Comparison of ENCODE assay signal across 1 cellular context in genomic region chrX:49230500-49231232, GRCh38.
TF ChIP-seq lines count a peak whose summit lies in the region.

No MANE protein-coding gene starts in this region.

TF ChIP-seq in IMR-90, 13 proteins besides CTCF, POLR2A, EP300 and RAD21:
- TF ChIP-seq BHLHE40 (IDR thresholded peaks at IDR 0.05; ENCODE audit: low read depth, low read length) (no peak), CEBPB (IDR thresholded peaks at IDR 0.05; ENCODE audit: low read depth, low read length) (no peak), MAZ (IDR thresholded peaks at IDR 0.05; ENCODE audit: borderline replicate concordance, low read depth, low read length) (no peak), FOS (IDR thresholded peaks at IDR 0.05; ENCODE audit: low read depth, low read length) (no peak), NFE2L2 (IDR thresholded peaks at IDR 0.05; ENCODE audit: low read depth, low read length) (no peak), USF2 (IDR thresholded peaks at IDR 0.05; ENCODE audit: low read depth, low read length) (no peak), MAFK (IDR thresholded peaks at IDR 0.05; ENCODE audit: low read depth, low read length) (no peak), CHD1 (IDR thresholded peaks at IDR 0.05; ENCODE audit: low read depth, low read length) (no peak), RCOR1 (IDR thresholded peaks at IDR 0.05; ENCODE audit: insufficient replicate concordance, low read length) (no peak), RFX5 (IDR thresholded peaks at IDR 0.05; ENCODE audit: low read depth, low read length) (no peak), MXI1 (IDR thresholded peaks at IDR 0.05; ENCODE audit: borderline replicate concordance, low read depth, low read length) (no peak), ELK1 (IDR thresholded peaks at IDR 0.05; ENCODE audit: borderline replicate concordance, low read depth, low read length) (no peak), SMC3 (IDR thresholded peaks at IDR 0.05; ENCODE audit: low read depth, low read length) (no peak)
